In genomic region chr4:120722655-120723054, GRCh38 we compare ENCODE assay signal across 25 cellular contexts.
DNase-seq lines count a peak whose midpoint lies in the region; ATAC-seq, FAIRE-seq and TF ChIP-seq lines count a peak whose summit lies in the region.
"Had no signal": no experiment of that assay in that cellular context is flagged by ENCODE, and none has a peak within 500 bp of the region (broad histone marks: within the 10 kb centered on the region; RNA-seq: fewer than 3 reads in every experiment).

No MANE protein-coding gene starts in this region.

- no peaks in the 10 kb centered on the region for H3K79me1 ChIP-seq in neuronal stem cell (ENCODE audit: low read depth, low read length)

- H2BK120ac ChIP-seq in neuronal stem cell (ENCODE audit: low read depth, low read length) = no peak overlapping the region

- H3K9me3 Mint-ChIP-seq in GM23338 (no peaks in the 10 kb centered on the region), glutamatergic neuron (ENCODE audit: unreplicated experiment) (no peaks in the 10 kb centered on the region)
- H3K9me3 Mint-ChIP-seq: CD4-positive, CD25-positive, alpha-beta regulatory T cell; CD8-positive, alpha-beta T cell; HFFc6 had no signal

- H3K36me3 Mint-ChIP-seq in GM23338 (ENCODE audit: low read depth) (no peaks in the 10 kb centered on the region; the same call in 2 of the 3 replicates), glutamatergic neuron (ENCODE audit: unreplicated experiment) (no peaks in the 10 kb centered on the region)
- H3K36me3 Mint-ChIP-seq: CD4-positive, CD25-positive, alpha-beta regulatory T cell; CD8-positive, alpha-beta T cell had no signal

- peaks cover 39% of the 10 kb centered on the region for H3K4me1 Mint-ChIP-seq in GM23338
- peaks cover 28% of the 10 kb centered on the region for H3K4me1 Mint-ChIP-seq in glutamatergic neuron (ENCODE audit: low read depth, unreplicated experiment)
- H3K4me1 Mint-ChIP-seq: B cell; CD4-positive, CD25-positive, alpha-beta regulatory T cell had no signal

- H3K9ac ChIP-seq in OCI-LY1 (ENCODE audit: low read length) (no peak overlapping the region), neuronal stem cell (ENCODE audit: low read depth, low read length, poor library complexity) (no peak overlapping the region)
- H3K9ac ChIP-seq: BLaER1, GM23248 had no signal

- H3K4me3 ChIP-seq in GM23338 (no peak overlapping the region), OCI-LY1 (ENCODE audit: low read depth, low read length, poor library complexity, severe bottlenecking) (no peak overlapping the region), neuronal stem cell (ENCODE audit: low read length in 2 of 2) (no peak overlapping the region), tibial nerve (no peak overlapping the region), pancreas (no peak overlapping the region)
- H3K4me3 ChIP-seq: BLaER1, GM12878, GM23248, HAP-1 had no signal

- H3K4me3 Mint-ChIP-seq in GM23338 = no peak overlapping the region
- peak overlapping the region; percentile 5 for H3K4me3 Mint-ChIP-seq in glutamatergic neuron (ENCODE audit: unreplicated experiment)
- H3K4me3 Mint-ChIP-seq: B cell; CD4-positive, CD25-positive, alpha-beta regulatory T cell; CD8-positive, alpha-beta T cell; HFFc6 had no signal

- H4K20me1 ChIP-seq in GM23338 (replicated peaks; ENCODE audit: insufficient read depth) = no peaks in the 10 kb centered on the region
- no peaks in the 10 kb centered on the region for H4K20me1 ChIP-seq in OCI-LY1 (ENCODE audit: insufficient read depth, low read length)
- H4K20me1 ChIP-seq: BLaER1 had no signal

- H3K9me3 ChIP-seq in OCI-LY1 (ENCODE audit: low read length) = no peaks in the 10 kb centered on the region
- H3K9me3 ChIP-seq in neuronal stem cell (replicated peaks in 1 of 2; ENCODE audit: control insufficient read depth in 2 of 2, insufficient read depth in 1 of 2, low read depth in 1 of 2, low read length in 2 of 2) = peaks cover 0 to 7% of the 10 kb centered on the region in 2 donors
- no peaks in the 10 kb centered on the region for H3K9me3 ChIP-seq in tibial nerve
- no peaks in the 10 kb centered on the region for H3K9me3 ChIP-seq in pancreas
- H3K9me3 ChIP-seq: BLaER1, Caco-2, HAP-1 had no signal

- H4K8ac ChIP-seq in neuronal stem cell (ENCODE audit: low read depth, low read length) = no peak overlapping the region

- no peak overlapping the region for H2BK5ac ChIP-seq in neuronal stem cell (ENCODE audit: low read length)

- TF ChIP-seq POLR2A in tibial nerve (IDR thresholded peaks at IDR 0.05) = no peak

- H3K27me3 Mint-ChIP-seq in GM23338 (ENCODE audit: insufficient read depth, low read depth, poor library complexity) = peaks cover 1% of the 10 kb centered on the region
- peaks cover 2% of the 10 kb centered on the region for H3K27me3 Mint-ChIP-seq in glutamatergic neuron (ENCODE audit: unreplicated experiment)
- H3K27me3 Mint-ChIP-seq: B cell had no signal

- H3K27ac Mint-ChIP-seq in GM23338 = peak overlapping the region; percentile 4; the same call in 1 of the 2 replicates
- H3K27ac Mint-ChIP-seq in glutamatergic neuron (ENCODE audit: unreplicated experiment) = no peak overlapping the region
- H3K27ac Mint-ChIP-seq: B cell; CD4-positive, CD25-positive, alpha-beta regulatory T cell; CD8-positive, alpha-beta T cell; HFFc6 had no signal

- H3F3A ChIP-seq in GM23338 (replicated peaks; ENCODE audit: low read depth) (no peaks in the 10 kb centered on the region), OCI-LY1 (ENCODE audit: insufficient read depth, low read length) (no peaks in the 10 kb centered on the region)

- H4K91ac ChIP-seq in neuronal stem cell (ENCODE audit: low read depth, low read length, poor library complexity) = no peak overlapping the region

- H3K27ac ChIP-seq in GM23338 (ENCODE audit: low read depth) = no peak overlapping the region
- peak overlapping the region; percentile 92 for H3K27ac ChIP-seq in OCI-LY1 (ENCODE audit: low read depth, low read length, poor library complexity, severe bottlenecking)
- no peak overlapping the region for H3K27ac ChIP-seq in neuronal stem cell (replicated peaks; ENCODE audit: low read length)
- no peak overlapping the region for H3K27ac ChIP-seq in tibial nerve
- no peak overlapping the region for H3K27ac ChIP-seq in pancreas
- H3K27ac ChIP-seq: 22Rv1, BLaER1, C4-2B, GM23248 had no signal

- peaks cover 32% of the 10 kb centered on the region for H3K4me1 ChIP-seq in GM23338 (ENCODE audit: insufficient read depth)
- peaks cover 98% of the 10 kb centered on the region for H3K4me1 ChIP-seq in OCI-LY1 (ENCODE audit: insufficient read depth, low read length, severe bottlenecking)
- peaks cover 0 to 4% of the 10 kb centered on the region in 2 donors for H3K4me1 ChIP-seq in neuronal stem cell (ENCODE audit: control insufficient read depth in 2 of 2, insufficient read depth in 1 of 2, low read depth in 1 of 2, low read length in 2 of 2)
- H3K4me1 ChIP-seq in tibial nerve = no peaks in the 10 kb centered on the region
- no peaks in the 10 kb centered on the region for H3K4me1 ChIP-seq in pancreas
- H3K4me1 ChIP-seq: BLaER1, Caco-2 had no signal

- WGBS in neuronal stem cell (ENCODE audit: extremely low coverage in 2 of 2, insufficient read length in 2 of 2, insufficient replicate concordance in 1 of 2), 2 donors = no CpG with 5 or more reads among the region's 7 CpGs
- WGBS in tibial nerve, 2 donors = 86 to 90% methylated on average over 7 of the region's 7 CpGs
- 95 to 97% methylated on average over 7 of the region's 7 CpGs for WGBS in pancreas, 2 donors

- no peak for DNase-seq in GM23338 (ENCODE audit: low spot score)
- no peak for DNase-seq in glutamatergic neuron
- DNase-seq in neuronal stem cell (ENCODE audit: low spot score) = no peak
- no peak for DNase-seq in tibial nerve (ENCODE audit: low spot score in 2 of 2)
- DNase-seq in dermis blood vessel endothelial cell = no peak
- no peak for DNase-seq in pancreas
- no peak for DNase-seq in DMS 273 (lab: John Stamatoyannopoulos, UW; ENCODE audit: unreplicated experiment)
- DNase-seq: Caco-2; CD4-positive, CD25-positive, alpha-beta regulatory T cell; CD8-positive, alpha-beta T cell; DMS 273 treated with DMSO at 0.1 percent for 48 hours; DMS79; EL; GDM1; GM23248; HFFc6 had no signal

- H3K79me2 ChIP-seq in GM23338 (replicated peaks; ENCODE audit: insufficient read depth) = no peaks in the 10 kb centered on the region
- no peaks in the 10 kb centered on the region for H3K79me2 ChIP-seq in OCI-LY1 (ENCODE audit: insufficient read depth, low read length)

- H3K4me2 ChIP-seq in GM23338 = no peak overlapping the region
- no peak overlapping the region; the same call in 1 of the 2 replicates for H3K4me2 ChIP-seq in OCI-LY1 (ENCODE audit: low read length)
- no peak overlapping the region for H3K4me2 ChIP-seq in neuronal stem cell (ENCODE audit: insufficient read depth, low read length, poor library complexity, severe bottlenecking)
- H3K4me2 ChIP-seq: BLaER1 had no signal

- intact Hi-C loops in pancreas (cut with DNase I) = no loop called here

- no peak overlapping the region for H3K18ac ChIP-seq in neuronal stem cell (ENCODE audit: low read length)

- H3K23ac ChIP-seq in neuronal stem cell (ENCODE audit: low read depth, low read length, poor library complexity) = no peak overlapping the region

- TF ChIP-seq EP300 in tibial nerve (IDR thresholded peaks at IDR 0.05) = no peak

- peak overlapping the region; percentile 20 for H2AK5ac ChIP-seq in neuronal stem cell (ENCODE audit: low read depth, low read length)

- no peak for FAIRE-seq in pancreas (lab: Jason Lieb, UNC)
- FAIRE-seq: GM12878, GM19239, H54 had no signal

- H3K14ac ChIP-seq in neuronal stem cell (ENCODE audit: low read length) = no peak overlapping the region

- H3K27me3 ChIP-seq in GM23338 (ENCODE audit: insufficient read depth) (no peaks in the 10 kb centered on the region), OCI-LY1 (ENCODE audit: insufficient read depth, low read length) (no peaks in the 10 kb centered on the region), neuronal stem cell (ENCODE audit: control insufficient read depth in 3 of 3, insufficient read depth in 3 of 3, low read depth in 1 of 3, low read length in 3 of 3) (no peaks in the 10 kb centered on the region), tibial nerve (no peaks in the 10 kb centered on the region), pancreas (no peaks in the 10 kb centered on the region)
- H3K27me3 ChIP-seq: BLaER1 had no signal

- ATAC-seq in GM23338 (peak; percentile 16; the same call in 2 of the 3 replicates), pancreas (no peak)
- ATAC-seq: CD8-positive, alpha-beta T cell; GM12878 had no signal

- H3K4ac ChIP-seq in neuronal stem cell (ENCODE audit: low read length) = no peak overlapping the region

- no peak overlapping the region for H2BK15ac ChIP-seq in neuronal stem cell (ENCODE audit: low read length)

- no peaks in the 10 kb centered on the region for H3K36me3 ChIP-seq in GM23338 (ENCODE audit: insufficient read depth)
- no peaks in the 10 kb centered on the region for H3K36me3 ChIP-seq in OCI-LY1 (ENCODE audit: insufficient read depth, low read length)
- no peaks in the 10 kb centered on the region for H3K36me3 ChIP-seq in neuronal stem cell (replicated peaks in 1 of 2; ENCODE audit: control insufficient read depth in 2 of 2, insufficient read depth in 2 of 2, low read length in 2 of 2)
- H3K36me3 ChIP-seq in tibial nerve = no peaks in the 10 kb centered on the region
- H3K36me3 ChIP-seq in pancreas = no peaks in the 10 kb centered on the region
- H3K36me3 ChIP-seq: BLaER1, HAP-1 had no signal

- TF ChIP-seq CTCF in GM23338 (conservative IDR thresholded peaks at IDR 0.05; ENCODE audit: low read depth in 2 of 2) (no peak), OCI-LY1 (IDR thresholded peaks at IDR 0.05; ENCODE audit: low read length) (no peak), glutamatergic neuron (IDR thresholded peaks at IDR 0.05; ENCODE audit: partially characterized antibody, unreplicated experiment) (no peak), tibial nerve (IDR thresholded peaks at IDR 0.05) (no peak), pancreas (IDR thresholded peaks at IDR 0.05) (no peak)

- H2AFZ ChIP-seq in GM23338 (no peak overlapping the region), OCI-LY1 (ENCODE audit: low read length) (no peak overlapping the region), neuronal stem cell (ENCODE audit: low read length) (no peak overlapping the region)
- H2AFZ ChIP-seq: GM23248 had no signal

- H3K9me2 ChIP-seq in GM23338 (ENCODE audit: insufficient read depth) (no peaks in the 10 kb centered on the region), OCI-LY1 (ENCODE audit: low read depth, low read length) (no peaks in the 10 kb centered on the region)

- H2BK12ac ChIP-seq in neuronal stem cell (ENCODE audit: low read length) = no peak overlapping the region

TF ChIP-seq in GM23338, 12 proteins besides CTCF, POLR2A, EP300 and RAD21 (continues in another document):
- TF ChIP-seq NANOG (IDR thresholded peaks at IDR 0.05; ENCODE audit: borderline replicate concordance) = no peak
- TF ChIP-seq POLR2AphosphoS5 (IDR thresholded peaks at IDR 0.05; ENCODE audit: low read depth) = no peak
- TF ChIP-seq EZH2 (IDR thresholded peaks at IDR 0.05; ENCODE audit: low read depth, unreplicated experiment) = no peak
- TF ChIP-seq JUNB (IDR thresholded peaks at IDR 0.05; ENCODE audit: unreplicated experiment) = no peak
- no peak for TF ChIP-seq ZNF331 (CRISPR knock-in tag; IDR thresholded peaks at IDR 0.05; ENCODE audit: low read depth)
- TF ChIP-seq EZH2phosphoT487 (IDR thresholded peaks at IDR 0.05; ENCODE audit: unreplicated experiment) = no peak
